18 cellular contexts compared by ENCODE assay signal in the genomic region with DNA sequence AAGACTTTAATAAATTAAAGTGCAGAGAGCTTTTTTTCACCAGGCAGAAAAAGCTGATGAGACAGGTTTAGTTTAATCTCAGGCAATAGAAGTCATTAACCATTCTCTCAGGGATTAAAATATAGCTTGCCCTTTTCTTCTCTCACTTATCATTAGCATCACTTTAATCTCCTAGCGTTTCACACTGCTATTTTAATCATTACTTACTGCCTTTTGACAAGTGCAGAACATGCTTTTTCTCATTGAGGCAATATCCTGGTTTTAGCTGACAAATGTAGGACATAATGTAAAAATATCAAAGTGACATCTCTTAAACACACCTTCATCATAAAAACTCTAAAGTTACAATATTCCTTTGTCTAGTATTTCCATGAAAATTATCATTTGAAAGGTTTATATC.
"Had no signal": no experiment of that assay in that cellular context is flagged by ENCODE, and none has a peak within 500 bp of the region (broad histone marks: within the 10 kb centered on the region; RNA-seq: fewer than 3 reads in every experiment).

No MANE protein-coding gene starts in this region.

- H3K36me3 ChIP-seq: gastrocnemius medialis, heart right ventricle, left lung, lower lobe of right lung, neutrophil had no signal

- H3K27me3 ChIP-seq: gastrocnemius medialis, heart right ventricle, left lung, neutrophil had no signal

- H3K4me1 Mint-ChIP-seq: memory B cell had no signal

- H3K27ac Mint-ChIP-seq: memory B cell; natural killer cell treated with Interleukin-12 subunit alpha and Interleukin-12 subunit beta and Interleukin-15 and Interleukin-18, amount 100 ng/mL, for 72 hours had no signal

- H3K27ac ChIP-seq: gastrocnemius medialis, heart right ventricle, left lung, lower lobe of right lung, neutrophil had no signal

- DNase-seq: effector memory CD4-positive, alpha-beta T cell; gastrocnemius medialis; heart right ventricle; hypothalamus; islet precursor cell; left lung; lower lobe of right lung; midbrain; posterior cingulate gyrus; right cardiac atrium; small intestine; stimulated activated CD4-positive, alpha-beta T cell treated with anti-CD3 and anti-CD28 coated beads, Interleukin-12 subunit alpha, Interleukin-12 subunit beta, amount 100 ng/mL, for 4 hours; stimulated activated naive CD4-positive, alpha-beta T cell treated with Interleukin-2 at 50 U/mL for 16 hours; trophoblast cell had no signal

- H3K36me3 Mint-ChIP-seq: memory B cell; natural killer cell treated with Interleukin-12 subunit alpha and Interleukin-12 subunit beta and Interleukin-15 and Interleukin-18, amount 100 ng/mL, for 72 hours had no signal

- H3K27me3 Mint-ChIP-seq: memory B cell; natural killer cell treated with Interleukin-12 subunit alpha and Interleukin-12 subunit beta and Interleukin-15 and Interleukin-18, amount 100 ng/mL, for 72 hours had no signal

- H3K9me3 ChIP-seq: gastrocnemius medialis, heart right ventricle, left lung, lower lobe of right lung, neutrophil had no signal

- H3K4me3 Mint-ChIP-seq: memory B cell; natural killer cell treated with Interleukin-12 subunit alpha and Interleukin-12 subunit beta and Interleukin-15 and Interleukin-18, amount 100 ng/mL, for 72 hours had no signal

- H3K9me3 Mint-ChIP-seq: memory B cell; natural killer cell treated with Interleukin-12 subunit alpha and Interleukin-12 subunit beta and Interleukin-15 and Interleukin-18, amount 100 ng/mL, for 72 hours had no signal

- H3K4me3 ChIP-seq: gastrocnemius medialis, heart right ventricle, left lung, lower lobe of right lung had no signal

- ATAC-seq: esophagus mucosa; gastrocnemius medialis; heart right ventricle; left lung; lower lobe of right lung; natural killer cell treated with Interleukin-12 subunit alpha and Interleukin-12 subunit beta and Interleukin-15 and Interleukin-18, amount 100 ng/mL, for 72 hours; right cardiac atrium had no signal
